In genomic region chr14:67265131-67265530, GRCh38 we compare ENCODE assay signal across 17 cellular contexts. TPM values are rescaled to one million over a fixed set of nuclear protein-coding genes. Genes with fewer than 3 reads are reported as not detected.
A peak's percentile ranks its signal among the peaks of the same experiment; 100 is the strongest.
DNase-seq lines count a peak whose midpoint lies in the region; ATAC-seq and TF ChIP-seq lines count a peak whose summit lies in the region.
"Had no signal": no experiment of that assay in that cellular context is flagged by ENCODE, and none has a peak within 500 bp of the region (broad histone marks: within the 10 kb centered on the region; RNA-seq: fewer than 3 reads in every experiment).

No MANE protein-coding gene starts in this region.

- peak; percentile 30 for ATAC-seq in IMR-90 (ENCODE audit: low read depth)
- ATAC-seq in WTC11, result no peak
- ATAC-seq in HG03097 (IDR thresholded peaks at IDR 0.05; ENCODE audit: low FRiP score, unreplicated experiment), result no peak
- no peak for ATAC-seq in heart right ventricle
- ATAC-seq: left cardiac atrium had no signal

- WGBS in IMR-90 (ENCODE audit: extremely low coverage in 2 of 2, insufficient read length in 1 of 2), 2 experiments, result 71% methylated on average over 1 of the region's 2 CpGs; no CpG with 5 or more reads in 1 of the 2 experiments
- WGBS in mesenchymal stem cell, result 27% methylated on average over 2 of the region's 2 CpGs
- WGBS in heart right ventricle, 2 donors, result 84 to 86% methylated on average over 2 of the region's 2 CpGs

- H4K20me1 ChIP-seq in IMR-90 (ENCODE audit: insufficient read depth, low read length), result peaks cover 54% of the 10 kb centered on the region

- dilution Hi-C loops in IMR-90 (cut with HindIII; ENCODE audit: low sequenced_read_pairs, unreplicated experiment), result no loop called here

- no peak overlapping the region for H2BK20ac ChIP-seq in IMR-90 (ENCODE audit: low read depth, low read length)

- no peaks in the 10 kb centered on the region for H3K27me3 ChIP-seq in IMR-90 (ENCODE audit: control insufficient read depth, insufficient read depth, low read length)
- no peaks in the 10 kb centered on the region for H3K27me3 ChIP-seq in mesenchymal stem cell (ENCODE audit: control insufficient read depth in 1 of 2, insufficient read depth in 1 of 2, low read length in 2 of 2)
- H3K27me3 ChIP-seq in heart right ventricle, result no peaks in the 10 kb centered on the region

- TF ChIP-seq CTCF in AG10803 (conservative IDR thresholded peaks at IDR 0.05; ENCODE audit: low read length) (no peak), IMR-90 (conservative IDR thresholded peaks at IDR 0.05; ENCODE audit: low read depth, low read length) (no peak), WTC11 (IDR thresholded peaks at IDR 0.05) (no peak), heart right ventricle (IDR thresholded peaks at IDR 0.05) (no peak)

- H3K27me3 Mint-ChIP-seq in WTC11 (ENCODE audit: low read depth), result no peaks in the 10 kb centered on the region
- H3K27me3 Mint-ChIP-seq: activated CD4-positive, alpha-beta memory T cell treated with anti-CD3 and anti-CD28 coated beads, Interleukin-2, amount 10 ng/mL, durations not matched to agents 7 days and 5 days; central memory CD8-positive, alpha-beta T cell had no signal

- no TSS peak for BruUV-seq in IMR-90 (replicated peaks; lab: Mats Ljungman, UMichigan)

- H4K91ac ChIP-seq in IMR-90 (ENCODE audit: insufficient read depth, low read depth, low read length) (no peak overlapping the region), mesenchymal stem cell (ENCODE audit: low read length) (no peak overlapping the region)

- H4K8ac ChIP-seq in IMR-90 (ENCODE audit: low read depth in 2 of 2, low read length in 2 of 2), result peak overlapping the region in 1 of 2 experiments; percentile 48; a peak in 1 of 4 replicates
- no peak overlapping the region for H4K8ac ChIP-seq in mesenchymal stem cell (ENCODE audit: low read length)

- peaks cover 9% of the 10 kb centered on the region for H3K4me1 ChIP-seq in IMR-90 (ENCODE audit: control insufficient read depth, insufficient read depth, low read length)
- H3K4me1 ChIP-seq in mesenchymal stem cell (ENCODE audit: control insufficient read depth, insufficient read depth, low read depth, low read length), result peaks cover 7% of the 10 kb centered on the region
- H3K4me1 ChIP-seq in heart right ventricle, result peaks cover 0 to 62% (median 38%) of the 10 kb centered on the region in 9 donors

- H3K23ac ChIP-seq in IMR-90 (ENCODE audit: low read depth, low read length) (peak overlapping the region; percentile 33; the same call in 1 of the 2 replicates), mesenchymal stem cell (ENCODE audit: low read length in 2 of 2) (no peak overlapping the region)

- POLR2A ChIA-PET in IMR-90 (lab: Charles Lee; ENCODE audit: unreplicated experiment) (no interaction called here), WTC11 (lab: Charles Lee) (no interaction called here)

- H3K9me1 ChIP-seq in IMR-90 (ENCODE audit: insufficient read depth, low read length), result peaks cover 14% of the 10 kb centered on the region

- H3K9me3 ChIP-seq in IMR-90 (ENCODE audit: control insufficient read depth, insufficient read depth, low read length), result no peaks in the 10 kb centered on the region
- no peaks in the 10 kb centered on the region for H3K9me3 ChIP-seq in mesenchymal stem cell (ENCODE audit: control insufficient read depth, low read length)
- no peaks in the 10 kb centered on the region for H3K9me3 ChIP-seq in heart right ventricle

- no peak overlapping the region for H2BK12ac ChIP-seq in mesenchymal stem cell (ENCODE audit: low read length in 2 of 2)

- H2BK120ac ChIP-seq in IMR-90 (ENCODE audit: low read depth, low read length), result no peak overlapping the region
- no peak overlapping the region for H2BK120ac ChIP-seq in mesenchymal stem cell (ENCODE audit: low read depth, low read length)

- no peak overlapping the region for H2BK15ac ChIP-seq in IMR-90 (ENCODE audit: low read depth, low read length)
- no peak overlapping the region for H2BK15ac ChIP-seq in mesenchymal stem cell (ENCODE audit: low read depth, poor library complexity, severe bottlenecking)

- no peaks in the 10 kb centered on the region for H3K9me3 Mint-ChIP-seq in WTC11
- H3K9me3 Mint-ChIP-seq: activated CD4-positive, alpha-beta memory T cell treated with anti-CD3 and anti-CD28 coated beads, Interleukin-2, amount 10 ng/mL, durations not matched to agents 7 days and 5 days; central memory CD8-positive, alpha-beta T cell had no signal

- CTCF ChIA-PET in IMR-90 (lab: Yijun Ruan, JAX), result no interaction called here
- CTCF ChIA-PET in WTC11 (lab: Charles Lee), result interaction anchor here (1.3 kb wide), 1 partner anchor 94 kb away, joined by 3 read pairs; the partner anchor contains the start of gene ATP6V1D

- H3K36me3 Mint-ChIP-seq in WTC11, result no peaks in the 10 kb centered on the region

- H3K27ac ChIP-seq in IMR-90 (ENCODE audit: insufficient read depth, low read length) (no peak overlapping the region), mesenchymal stem cell (ENCODE audit: low read length, poor library complexity, severe bottlenecking) (no peak overlapping the region), heart right ventricle (no peak overlapping the region)
- H3K27ac ChIP-seq: PC-9 had no signal

- H3K79me1 ChIP-seq in IMR-90 (ENCODE audit: low read depth in 1 of 2, low read length in 2 of 2) (peaks cover 12 to 60% of the 10 kb centered on the region in 2 experiments), mesenchymal stem cell (replicated peaks; ENCODE audit: low read length, poor library complexity, severe bottlenecking) (peaks cover 1% of the 10 kb centered on the region)

- in situ Hi-C loops in IMR-90 (cut with MboI; ENCODE audit: low sequenced_read_pairs), result no loop called here

- no peak overlapping the region for H2AK9ac ChIP-seq in IMR-90 (replicated peaks; ENCODE audit: low read depth, low read length, poor library complexity)

- no peak overlapping the region for H2AFZ ChIP-seq in IMR-90 (replicated peaks; ENCODE audit: low read length, poor library complexity)
- H2AFZ ChIP-seq in mesenchymal stem cell (ENCODE audit: low read depth, low read length), result no peak overlapping the region
- H2AFZ ChIP-seq: PC-9 had no signal

- H3K56ac ChIP-seq in IMR-90 (ENCODE audit: extremely low read depth, insufficient read depth, low read length), result no peak overlapping the region

- no peak overlapping the region for H3K9ac ChIP-seq in IMR-90 (ENCODE audit: low read depth, low read length)
- H3K9ac ChIP-seq in mesenchymal stem cell (ENCODE audit: low read length), result no peak overlapping the region

- DNase-seq in AG10803 (ENCODE audit: low read depth) (peak; percentile 60), IMR-90 (peak; percentile 49), WTC11 (ENCODE audit: low spot score) (no peak), iris pigment epithelial cell (ENCODE audit: low read depth) (peak; percentile 64), mesenchymal stem cell (no peak), COLO829 (ENCODE audit: low spot score) (no peak), heart right ventricle (no peak)
- DNase-seq: activated CD4-positive, alpha-beta memory T cell treated with anti-CD3 and anti-CD28 coated beads, Interleukin-2, amount 10 ng/mL, durations not matched to agents 7 days and 5 days; activated T-cell treated with anti-CD3 and anti-CD28 coated beads, Interleukin-2, amount 50 U/mL, for 48 hours; effector memory CD4-positive, alpha-beta T cell; left cardiac atrium; NCI-H1105 treated with DMSO at 0.1 percent for 48 hours; PC-9; stimulated activated CD4-positive, alpha-beta T cell treated with anti-CD3 and anti-CD28 coated beads, Interleukin-4, amount 100 ng/mL, for 1 hour; SW 1271 had no signal

- H3K27ac Mint-ChIP-seq in WTC11, result no peak overlapping the region
- H3K27ac Mint-ChIP-seq: activated CD4-positive, alpha-beta memory T cell treated with anti-CD3 and anti-CD28 coated beads, Interleukin-2, amount 10 ng/mL, durations not matched to agents 7 days and 5 days had no signal

- no peak overlapping the region for H2BK5ac ChIP-seq in IMR-90 (ENCODE audit: low read depth, low read length, poor library complexity, severe bottlenecking)
- no peak overlapping the region for H2BK5ac ChIP-seq in mesenchymal stem cell (ENCODE audit: low read depth, low read length, poor library complexity, severe bottlenecking)

- H3K36me3 ChIP-seq in IMR-90 (ENCODE audit: control insufficient read depth, insufficient read depth, low read length), result no peaks in the 10 kb centered on the region
- H3K36me3 ChIP-seq in mesenchymal stem cell (ENCODE audit: control insufficient read depth in 1 of 2, insufficient read depth in 2 of 2, low read depth in 1 of 2, low read length in 2 of 2), result no peaks in the 10 kb centered on the region
- H3K36me3 ChIP-seq in heart right ventricle, result no peaks in the 10 kb centered on the region

- no peak for TF ChIP-seq RAD21 in IMR-90 (IDR thresholded peaks at IDR 0.05; ENCODE audit: low read length)

- H3K18ac ChIP-seq in IMR-90 (ENCODE audit: low read depth, low read length) (no peak overlapping the region), mesenchymal stem cell (ENCODE audit: low read depth in 1 of 2, low read length in 2 of 2) (no peak overlapping the region)

- H3K14ac ChIP-seq in IMR-90 (replicated peaks; ENCODE audit: low read depth, low read length) (peak overlapping the region; percentile 14; the same call in 1 of the 2 replicates), mesenchymal stem cell (ENCODE audit: low read length in 2 of 2) (no peak overlapping the region)

- no peak for TF ChIP-seq POLR2A in IMR-90 (IDR thresholded peaks at IDR 0.05; ENCODE audit: low read depth, low read length)

- H3K4me3 Mint-ChIP-seq in WTC11, result no peak overlapping the region
- H3K4me3 Mint-ChIP-seq: activated CD4-positive, alpha-beta memory T cell treated with anti-CD3 and anti-CD28 coated beads, Interleukin-2, amount 10 ng/mL, durations not matched to agents 7 days and 5 days; central memory CD8-positive, alpha-beta T cell had no signal

- H3K4ac ChIP-seq in IMR-90 (ENCODE audit: low read depth, low read length) (peak overlapping the region; percentile 16; the same call in 1 of the 2 replicates), mesenchymal stem cell (ENCODE audit: low read depth in 1 of 2, low read length in 2 of 2) (no peak overlapping the region)

- intact Hi-C loops in IMR-90 (cut with micrococcal nuclease) (no loop called here), heart right ventricle (cut with DNase I) (no loop called here)

- H4K5ac ChIP-seq in IMR-90 (ENCODE audit: low read depth, low read length), result no peak overlapping the region

- H3K4me3 ChIP-seq in AG10803 (ENCODE audit: low read length) (no peak overlapping the region), IMR-90 (ENCODE audit: insufficient read depth, low read depth, low read length) (no peak overlapping the region), mesenchymal stem cell (ENCODE audit: insufficient read depth in 1 of 2, low read depth in 1 of 2, low read length in 2 of 2) (no peak overlapping the region), heart right ventricle (no peak overlapping the region)
- H3K4me3 ChIP-seq: PC-9 had no signal

- H3K4me2 ChIP-seq in IMR-90 (ENCODE audit: low read depth, low read length), result no peak overlapping the region
- H3K4me2 ChIP-seq in mesenchymal stem cell (ENCODE audit: low read length, poor library complexity, severe bottlenecking), result no peak overlapping the region
- H3K4me2 ChIP-seq: PC-9 had no signal

- H2AK5ac ChIP-seq in IMR-90 (ENCODE audit: low read depth, low read length) (0 out of 2 replicates have a peak overlapping the region, but pooled peaks have one; percentile 8), mesenchymal stem cell (ENCODE audit: low read length, severe bottlenecking) (no peak overlapping the region)

- H3K4me1 Mint-ChIP-seq in WTC11, result peaks cover 52% of the 10 kb centered on the region

RNA-seq across cellular contexts. Expression of gene PALS1, which starts 23.9 kb away (rescaled TPM):
- total RNA-seq in IMR-90 (2012; rRNA removed) (40.1 and 63.0 TPM in 2 replicates), WTC11 (2021) (18.0 to 21.7 TPM (median 21.0 TPM) in 3 replicates), heart right ventricle (10 to 100 TPM; 11.6 to 19.9 (median 15.0) TPM)
- polyA plus RNA-seq in IMR-90 (2012; rRNA removed) (14.4 and 17.7 TPM in 2 replicates), heart right ventricle (1 to 10 TPM; 4.0 to 4.4 TPM)
- 3.1 and 6.7 TPM in 2 replicates for polyA plus RNA-seq in IMR-90 (2012; cell fraction: cytosol; rRNA removed)
- 2.4 and 16.7 TPM in 2 replicates for polyA plus RNA-seq in IMR-90 (2012; cell fraction: nucleus; rRNA removed; ENCODE audit: low replicate concordance)
- 10.3 TPM for polyA plus RNA-seq in mesenchymal stem cell (2013, experiment 1 of 2)
- 10.7 TPM for polyA plus RNA-seq in mesenchymal stem cell (2013, experiment 2 of 2)

Comparison
In these comparisons a context has a peak if more than half of its experiments do, and no peak if none do; other contexts are left out.
1. DNase-seq: peak in AG10803 (single experiment), IMR-90 (single experiment) and iris pigment epithelial cell (single experiment); none in WTC11 (single experiment), mesenchymal stem cell (single experiment), COLO829 (single experiment) and heart right ventricle (0 of 2).